8 cellular contexts compared by ENCODE assay signal in the genomic region with DNA sequence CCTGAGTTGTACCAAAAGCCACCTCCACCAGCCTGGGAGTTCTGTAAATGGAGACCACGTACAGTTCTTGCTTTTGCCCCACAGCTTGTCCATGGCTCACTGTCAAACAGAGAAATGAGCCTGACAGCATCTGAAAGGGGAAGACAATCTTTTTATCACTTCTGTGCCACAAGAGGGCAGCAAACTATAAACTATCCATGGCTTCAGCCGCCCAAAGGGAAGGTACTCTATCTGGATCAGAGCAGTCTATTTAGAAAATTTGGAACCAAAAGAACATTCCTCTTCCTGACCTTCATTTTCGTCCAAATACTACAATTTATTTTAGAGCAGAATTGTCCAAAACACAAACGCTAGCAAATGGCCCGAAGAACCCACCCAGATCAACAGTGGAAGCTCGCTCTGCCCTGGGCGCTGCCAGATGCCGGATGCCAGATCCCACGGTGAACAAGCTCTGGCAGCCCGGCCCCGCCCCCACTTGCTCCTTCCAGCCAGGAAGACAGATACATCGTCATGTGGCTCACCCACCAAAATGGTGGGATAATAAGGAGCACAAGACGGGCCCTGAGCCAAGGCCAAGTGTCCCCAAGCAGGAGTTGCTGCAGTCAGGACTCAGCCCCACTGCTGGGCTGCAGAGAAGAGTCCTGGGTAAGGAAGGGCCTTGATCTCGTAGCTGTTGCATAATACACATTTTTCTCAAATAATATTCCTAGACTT. TPM values are rescaled to one million over a fixed set of nuclear protein-coding genes. Genes with fewer than 3 reads are reported as not detected.
DNase-seq lines count a peak whose midpoint lies in the region; ATAC-seq and TF ChIP-seq lines count a peak whose summit lies in the region.

No MANE protein-coding gene starts in this region.

- H3K4me1 Mint-ChIP-seq in activated naive CD8-positive, alpha-beta T cell treated with anti-CD3 and anti-CD28 coated beads, Interleukin-2, amount 10 ng/mL, durations not matched to agents 7 days and 5 days = peaks cover 14% of the 10 kb centered on the region

- peak; percentile 70 for ATAC-seq in activated naive CD8-positive, alpha-beta T cell treated with anti-CD3 and anti-CD28 coated beads, Interleukin-2, amount 10 ng/mL, durations not matched to agents 7 days and 5 days (ENCODE audit: low read depth)
- no peak for ATAC-seq in GM21786 (IDR thresholded peaks at IDR 0.05; ENCODE audit: unreplicated experiment)

- TF ChIP-seq EP300 in neural cell (conservative IDR thresholded peaks at IDR 0.05; ENCODE audit: poor library complexity, severe bottlenecking) = peak; percentile 47

- DNase-seq in ELF-1 (ENCODE audit: low read depth, low spot score) (peak; percentile 87), RPMI7951 (ENCODE audit: low read depth) (peak; percentile 81), germinal center (ENCODE audit: low spot score) (peak; percentile 74), uterus (peak; percentile 80 to 87)
- DNase-seq in activated naive CD8-positive, alpha-beta T cell treated with anti-CD3 and anti-CD28 coated beads, Interleukin-2, amount 10 ng/mL, durations not matched to agents 7 days and 5 days = no peak

- H4K20me1 ChIP-seq in Loucy (ENCODE audit: insufficient read depth, low read length, poor library complexity, severe bottlenecking) (no peaks in the 10 kb centered on the region), neural cell (ENCODE audit: insufficient read depth) (no peaks in the 10 kb centered on the region)

- no peaks in the 10 kb centered on the region for H3K9me3 Mint-ChIP-seq in activated naive CD8-positive, alpha-beta T cell treated with anti-CD3 and anti-CD28 coated beads, Interleukin-2, amount 10 ng/mL, durations not matched to agents 7 days and 5 days

- TF ChIP-seq RAD21 in neural cell (conservative IDR thresholded peaks at IDR 0.05) = peak; percentile 95

- H3K36me3 ChIP-seq in Loucy (ENCODE audit: insufficient read depth, low read length) = no peaks in the 10 kb centered on the region
- no peaks in the 10 kb centered on the region for H3K36me3 ChIP-seq in neural cell (ENCODE audit: insufficient read depth, low read length)
- H3K36me3 ChIP-seq in uterus = no peaks in the 10 kb centered on the region

- H3K9ac ChIP-seq in Loucy (ENCODE audit: low read depth, low read length, poor library complexity, severe bottlenecking) (no peak overlapping the region), neural cell (ENCODE audit: low read length) (peak overlapping the region; percentile 38)

- H3K4me3 Mint-ChIP-seq in activated naive CD8-positive, alpha-beta T cell treated with anti-CD3 and anti-CD28 coated beads, Interleukin-2, amount 10 ng/mL, durations not matched to agents 7 days and 5 days = no peak overlapping the region

- TF ChIP-seq POLR2A in uterus (IDR thresholded peaks at IDR 0.05) = no peak

- no peaks in the 10 kb centered on the region for H3K9me2 ChIP-seq in Loucy (replicated peaks; ENCODE audit: low read depth, low read length)
- no peaks in the 10 kb centered on the region for H3K9me2 ChIP-seq in neural cell (ENCODE audit: insufficient read depth, low read length)

- no peaks in the 10 kb centered on the region for H3K79me2 ChIP-seq in Loucy (ENCODE audit: insufficient read depth, low read length)
- no peaks in the 10 kb centered on the region for H3K79me2 ChIP-seq in neural cell (replicated peaks; ENCODE audit: insufficient read depth, low read length)

- H3K4me2 ChIP-seq in Loucy (ENCODE audit: low read depth, low read length, poor library complexity, severe bottlenecking) (no peak overlapping the region), neural cell (ENCODE audit: low read length) (no peak overlapping the region)

- H3K27me3 Mint-ChIP-seq in activated naive CD8-positive, alpha-beta T cell treated with anti-CD3 and anti-CD28 coated beads, Interleukin-2, amount 10 ng/mL, durations not matched to agents 7 days and 5 days = no peaks in the 10 kb centered on the region

- no peaks in the 10 kb centered on the region for H3K4me1 ChIP-seq in Loucy (ENCODE audit: insufficient read depth, low read length, poor library complexity, severe bottlenecking)
- H3K4me1 ChIP-seq in uterus = peaks cover 17 to 32% of the 10 kb centered on the region in 2 donors

- TF ChIP-seq CTCF in Loucy (conservative IDR thresholded peaks at IDR 0.05; ENCODE audit: low read length) (peak; percentile 82), neural cell (IDR thresholded peaks at IDR 0.05; ENCODE audit: poor library complexity, severe bottlenecking) (peak; percentile 94), uterus (IDR thresholded peaks at IDR 0.05) (peak; percentile 65 to 88 (median 80))

- H3K9me3 ChIP-seq in Loucy (ENCODE audit: insufficient read depth, low read depth, low read length) = no peaks in the 10 kb centered on the region
- no peaks in the 10 kb centered on the region for H3K9me3 ChIP-seq in neural cell (ENCODE audit: low read length)
- no peaks in the 10 kb centered on the region for H3K9me3 ChIP-seq in uterus

- H3K27ac Mint-ChIP-seq in activated naive CD8-positive, alpha-beta T cell treated with anti-CD3 and anti-CD28 coated beads, Interleukin-2, amount 10 ng/mL, durations not matched to agents 7 days and 5 days = no peak overlapping the region

- H3K4me3 ChIP-seq in Loucy (ENCODE audit: low read length, poor library complexity, severe bottlenecking) = no peak overlapping the region
- peak overlapping the region; percentile 26 for H3K4me3 ChIP-seq in neural cell (ENCODE audit: low read length)
- H3K4me3 ChIP-seq in uterus = peak overlapping the region; percentile 14 to 22

- H3F3A ChIP-seq in Loucy (ENCODE audit: low read depth) (no peaks in the 10 kb centered on the region), neural cell (ENCODE audit: insufficient read depth, low read length, poor library complexity, severe bottlenecking) (peaks cover 4% of the 10 kb centered on the region)

- intact Hi-C loops in uterus (cut with DNase I; ENCODE audit: low total_unique reads) = no loop called here

- H3K36me3 Mint-ChIP-seq in activated naive CD8-positive, alpha-beta T cell treated with anti-CD3 and anti-CD28 coated beads, Interleukin-2, amount 10 ng/mL, durations not matched to agents 7 days and 5 days = no peaks in the 10 kb centered on the region

- H3K27me3 ChIP-seq in Loucy (ENCODE audit: insufficient read depth, low read length, poor library complexity, severe bottlenecking) (no peaks in the 10 kb centered on the region), neural cell (ENCODE audit: insufficient read depth, low read depth, low read length) (no peaks in the 10 kb centered on the region), uterus (no peaks in the 10 kb centered on the region)

- POLR2A ChIA-PET in activated naive CD8-positive, alpha-beta T cell treated with anti-CD3 and anti-CD28 coated beads, Interleukin-2, amount 10 ng/mL, durations not matched to agents 7 days and 5 days (lab: Charles Lee) = interaction anchor here (0.9 to 1.2 kb wide), 2 partner anchors 178 to 227 kb away, joined by 3 read pairs; partner anchors contain the start of gene B3GAT3

- H2AFZ ChIP-seq in Loucy (ENCODE audit: low read length) (no peak overlapping the region), neural cell (ENCODE audit: low read depth, low read length) (no peak overlapping the region)

- H3K27ac ChIP-seq in neural cell (ENCODE audit: low read length) (peak overlapping the region; percentile 27), uterus (peak overlapping the region; percentile 76 to 84)

TF ChIP-seq in neural cell, 6 proteins besides CTCF, POLR2A, EP300 and RAD21:
- no peak for TF ChIP-seq TAF1 (IDR thresholded peaks at IDR 0.05; ENCODE audit: low read depth)
- TF ChIP-seq MXI1 (conservative IDR thresholded peaks at IDR 0.05; ENCODE audit: poor library complexity, severe bottlenecking) = peak; percentile 25
- peak; percentile 91 for TF ChIP-seq SMC3 (conservative IDR thresholded peaks at IDR 0.05; ENCODE audit: poor library complexity)

RNA-seq across cellular contexts. Expression of gene SCGB1A1, which starts 23.9 kb away (rescaled TPM):
- total RNA-seq in RPMI7951 (2014; rRNA removed; shearing (Covaris generic)) = not detected in 2 replicates
- not detected for total RNA-seq in activated naive CD8-positive, alpha-beta T cell treated with anti-CD3 and anti-CD28 coated beads, Interleukin-2, amount 10 ng/mL, durations not matched to agents 7 days and 5 days
- polyA plus RNA-seq in neural cell = not detected in 2 replicates
- polyA minus RNA-seq in neural cell = not detected in 2 replicates
- not detected for total RNA-seq in uterus

RNA-seq across cellular contexts. Expression of gene ASRGL1, which starts 57.7 kb away (rescaled TPM):
- total RNA-seq in RPMI7951 (2014; rRNA removed; shearing (Covaris generic)) = 1.9 TPM in 2 replicates
- 10 to 100 TPM; 11.3 to 12.2 TPM for total RNA-seq in activated naive CD8-positive, alpha-beta T cell treated with anti-CD3 and anti-CD28 coated beads, Interleukin-2, amount 10 ng/mL, durations not matched to agents 7 days and 5 days
- polyA plus RNA-seq in neural cell = 129 and 141 TPM in 2 replicates
- 67.4 and 76.3 TPM in 2 replicates for polyA minus RNA-seq in neural cell
- total RNA-seq in uterus = 100 to 1,000 TPM in 1 of 4 donors, 10 to 100 TPM in 3; 10.9 to 133 (median 30.0) TPM
